29 cellular contexts compared by ENCODE assay signal in the genomic region with DNA sequence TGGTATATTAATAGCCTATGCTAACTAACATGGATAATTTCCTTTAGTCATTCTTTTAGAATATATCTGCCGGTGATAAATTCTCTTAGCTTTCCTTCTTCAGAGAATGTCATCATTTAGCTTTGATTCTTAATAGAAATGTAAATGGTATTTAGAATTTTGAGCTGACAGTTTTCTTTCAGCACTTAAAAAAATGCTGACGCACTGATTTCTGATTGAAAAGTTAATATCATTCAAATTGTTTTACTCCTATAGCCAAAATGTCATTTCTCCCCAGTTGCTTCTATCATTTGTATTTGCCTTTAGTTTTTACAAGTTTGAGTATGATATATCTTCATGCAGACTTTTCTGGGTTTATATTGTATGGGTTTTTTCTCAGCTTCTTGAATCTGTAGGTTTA.
"Had no signal": no experiment of that assay in that cellular context is flagged by ENCODE, and none has a peak within 500 bp of the region (broad histone marks: within the 10 kb centered on the region; RNA-seq: fewer than 3 reads in every experiment).

No MANE protein-coding gene starts in this region.

- H3K27me3 ChIP-seq: dorsolateral prefrontal cortex, esophagus muscularis mucosa, heart right ventricle, spleen, tibial nerve, upper lobe of left lung had no signal

- H3K27ac Mint-ChIP-seq: immature natural killer cell; naive thymus-derived CD8-positive, alpha-beta T cell; nephron progenitor cell; stimulated activated naive B cell treated with anti-CD40 and anti-IgM and Interleukin-4, amounts not matched to agents 10 μg/mL and 1 μg/mL and 100 μg/mL, for 72 hours; stimulated activated naive CD8-positive, alpha-beta T cell treated with anti-CD3 and anti-CD28 coated beads, Interleukin-15, Interleukin-2, amounts not matched to agents 100 ng/mL and 50 ng/mL, for 24 hours had no signal

- H3K36me3 Mint-ChIP-seq: immature natural killer cell; naive thymus-derived CD8-positive, alpha-beta T cell; stimulated activated naive B cell treated with anti-CD40 and anti-IgM and Interleukin-4, amounts not matched to agents 10 μg/mL and 1 μg/mL and 100 μg/mL, for 72 hours had no signal

- H3K27me3 Mint-ChIP-seq: stimulated activated naive B cell treated with anti-CD40 and anti-IgM and Interleukin-4, amounts not matched to agents 10 μg/mL and 1 μg/mL and 100 μg/mL, for 72 hours; stimulated activated naive CD8-positive, alpha-beta T cell treated with anti-CD3 and anti-CD28 coated beads, Interleukin-15, Interleukin-2, amounts not matched to agents 100 ng/mL and 50 ng/mL, for 24 hours had no signal

- H3K4me3 Mint-ChIP-seq: immature natural killer cell; naive thymus-derived CD8-positive, alpha-beta T cell; nephron progenitor cell; stimulated activated naive B cell treated with anti-CD40 and anti-IgM and Interleukin-4, amounts not matched to agents 10 μg/mL and 1 μg/mL and 100 μg/mL, for 72 hours; stimulated activated naive CD8-positive, alpha-beta T cell treated with anti-CD3 and anti-CD28 coated beads, Interleukin-15, Interleukin-2, amounts not matched to agents 100 ng/mL and 50 ng/mL, for 24 hours had no signal

- FAIRE-seq: colon, endothelial cell of umbilical vein, urothelium cell line had no signal

- H3K4me1 Mint-ChIP-seq: immature natural killer cell; naive thymus-derived CD8-positive, alpha-beta T cell; nephron progenitor cell; stimulated activated naive B cell treated with anti-CD40 and anti-IgM and Interleukin-4, amounts not matched to agents 10 μg/mL and 1 μg/mL and 100 μg/mL, for 72 hours had no signal

- H3K36me3 ChIP-seq: esophagus muscularis mucosa, heart right ventricle, lower lobe of right lung, prostate gland, spleen, thoracic aorta, tibial nerve, upper lobe of left lung had no signal

- H3K4me1 ChIP-seq: esophagus muscularis mucosa, heart right ventricle, lower lobe of right lung, prostate gland, spleen, tibial nerve, upper lobe of left lung had no signal

- ATAC-seq: heart right ventricle; left colon; left ventricle myocardium superior; lower lobe of right lung; naive thymus-derived CD8-positive, alpha-beta T cell; right cardiac atrium; stimulated activated naive B cell treated with anti-CD40 and anti-IgM and Interleukin-4, amounts not matched to agents 10 μg/mL and 1 μg/mL and 100 μg/mL, for 72 hours had no signal

- DNase-seq: dorsolateral prefrontal cortex; effector CD4-positive, alpha-beta T cell; foreskin melanocyte; glutamatergic neuron; heart right ventricle; hippocampal formation; immature natural killer cell; islet precursor cell; kidney glomerular epithelial cell; left colon; left ventricle myocardium superior; lower lobe of right lung; naive thymus-derived CD8-positive, alpha-beta T cell; nephron progenitor cell; nucleus accumbens; right cardiac atrium; spleen; stimulated activated CD4-positive, alpha-beta T cell treated with anti-CD3 and anti-CD28 coated beads, Interleukin-2, amount 100 ng/mL, for 48 hours; stimulated activated naive B cell treated with anti-CD40 and anti-IgM and Interleukin-4, amounts not matched to agents 10 μg/mL and 1 μg/mL and 100 μg/mL, for 72 hours; upper lobe of left lung had no signal

- H3K4me3 ChIP-seq: dorsolateral prefrontal cortex, esophagus muscularis mucosa, heart right ventricle, lower lobe of right lung, prostate gland, skin epidermis, spleen, thoracic aorta, tibial nerve, upper lobe of left lung had no signal

- H3K27ac ChIP-seq: dorsolateral prefrontal cortex, esophagus muscularis mucosa, heart right ventricle, lower lobe of right lung, prostate gland, skin epidermis, spleen, thoracic aorta, tibial nerve, upper lobe of left lung had no signal

- H3K9me3 ChIP-seq: lower lobe of right lung, prostate gland, thoracic aorta, upper lobe of left lung had no signal
